In the genomic region with DNA sequence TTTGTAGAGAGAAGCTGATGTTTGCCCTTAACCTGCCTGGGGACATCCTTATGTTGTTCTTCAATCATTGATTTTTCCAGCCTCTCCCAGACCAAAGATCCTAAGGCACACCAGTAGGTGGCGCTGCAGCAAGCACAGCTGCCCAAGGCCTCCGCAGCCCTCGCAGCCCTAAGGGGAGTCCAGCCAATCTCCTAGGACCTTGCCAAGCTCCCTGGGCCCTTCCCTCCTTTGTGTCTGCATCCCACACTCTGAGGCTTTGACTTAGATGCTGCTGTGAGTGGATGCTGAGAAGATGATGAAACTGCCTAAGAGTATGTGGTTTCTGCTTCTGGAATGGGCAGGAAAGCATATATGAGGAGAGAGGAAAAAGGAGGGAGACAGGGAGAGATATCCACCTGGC, we compare ENCODE assay signal across 8 cellular contexts. TPM values are rescaled to one million over a fixed set of nuclear protein-coding genes. Genes with fewer than 3 reads are reported as not detected.
A peak's percentile ranks its signal among the peaks of the same experiment; 100 is the strongest.
DNase-seq lines count a peak whose midpoint lies in the region; ATAC-seq and TF ChIP-seq lines count a peak whose summit lies in the region.
"Had no signal": no experiment of that assay in that cellular context is flagged by ENCODE, and none has a peak within 500 bp of the region (broad histone marks: within the 10 kb centered on the region; RNA-seq: fewer than 3 reads in every experiment).

No MANE protein-coding gene starts in this region.

- no peak overlapping the region for H3K27ac Mint-ChIP-seq in stimulated activated memory B cell treated with anti-CD40 and anti-IgM and Interleukin-4, amounts not matched to agents 10 μg/mL and 1 μg/mL and 100 μg/mL, for 72 hours

- in situ Hi-C loops in astrocyte of the spinal cord (cut with HindIII; ENCODE audit: low sequenced_read_pairs), result no loop called here

- DNase-seq in GM10266 (ENCODE audit: extremely low spot score) (no peak), NAMALWA (ENCODE audit: low spot score) (peak; percentile 36), astrocyte of the spinal cord (ENCODE audit: low read depth, low spot score) (no peak), left lobe of liver (ENCODE audit: low spot score) (peak; percentile 16), NCI-H510A (lab: John Stamatoyannopoulos, UW) (no peak), activated gamma-delta T cell treated with Interleukin-2 at 50 U/mL for 16 hours (no peak)

- TF ChIP-seq CTCF in GM10266 (IDR thresholded peaks at IDR 0.05; ENCODE audit: control insufficient read depth, insufficient read depth, low read depth, missing control alignments), result peak; percentile 46
- peak; percentile 60 for TF ChIP-seq CTCF in astrocyte of the spinal cord (IDR thresholded peaks at IDR 0.05; ENCODE audit: low read depth, low read length)

- H3K4me3 Mint-ChIP-seq in stimulated activated memory B cell treated with anti-CD40 and anti-IgM and Interleukin-4, amounts not matched to agents 10 μg/mL and 1 μg/mL and 100 μg/mL, for 72 hours, result no peak overlapping the region

- H3K4me3 ChIP-seq in astrocyte of the spinal cord (ENCODE audit: low read depth, low read length), result no peak overlapping the region

- peaks cover 6% of the 10 kb centered on the region for H3K9me3 Mint-ChIP-seq in stimulated activated memory B cell treated with anti-CD40 and anti-IgM and Interleukin-4, amounts not matched to agents 10 μg/mL and 1 μg/mL and 100 μg/mL, for 72 hours

- H3K4me1 Mint-ChIP-seq in stimulated activated memory B cell treated with anti-CD40 and anti-IgM and Interleukin-4, amounts not matched to agents 10 μg/mL and 1 μg/mL and 100 μg/mL, for 72 hours, result no peaks in the 10 kb centered on the region

- ATAC-seq in left lobe of liver, result no peak
- no peak for ATAC-seq in stimulated activated memory B cell treated with anti-CD40 and anti-IgM and Interleukin-4, amounts not matched to agents 10 μg/mL and 1 μg/mL and 100 μg/mL, for 72 hours

- H3K36me3 Mint-ChIP-seq in stimulated activated memory B cell treated with anti-CD40 and anti-IgM and Interleukin-4, amounts not matched to agents 10 μg/mL and 1 μg/mL and 100 μg/mL, for 72 hours, result no peaks in the 10 kb centered on the region

- H3K27me3 Mint-ChIP-seq in stimulated activated memory B cell treated with anti-CD40 and anti-IgM and Interleukin-4, amounts not matched to agents 10 μg/mL and 1 μg/mL and 100 μg/mL, for 72 hours, result peaks cover 40% of the 10 kb centered on the region

RNA-seq across cellular contexts. Expression of a gene that starts 47.1 kb away (rescaled TPM):
- not detected for total RNA-seq in left lobe of liver
- total RNA-seq: T-helper 2 cell treated with Interferon-gamma antibody and Interleukin-4, amounts not matched to agents 100 ng/mL and 5 ng/mL, for 36 hours had no signal

Comparison
In these comparisons a context has a peak if more than half of its experiments do, and no peak if none do; other contexts are left out.
1. DNase-seq: peak in NAMALWA (single experiment) and left lobe of liver (single experiment); none in GM10266 (single experiment), astrocyte of the spinal cord (single experiment), NCI-H510A (single experiment) and activated gamma-delta T cell treated with Interleukin-2 at 50 U/mL for 16 hours (single experiment).